In genomic region chrX:131778269-131779218, GRCh38 we compare ENCODE assay signal across 9 cellular contexts.
DNase-seq lines count a peak whose midpoint lies in the region; ATAC-seq and TF ChIP-seq lines count a peak whose summit lies in the region.
"Had no signal": no experiment of that assay in that cellular context is flagged by ENCODE, and none has a peak within 500 bp of the region (broad histone marks: within the 10 kb centered on the region; RNA-seq: fewer than 3 reads in every experiment).

No MANE protein-coding gene starts in this region.

- no peaks in the 10 kb centered on the region for H3K4me1 Mint-ChIP-seq in type B pancreatic cell (ENCODE audit: unreplicated experiment)
- no peaks in the 10 kb centered on the region for H3K4me1 Mint-ChIP-seq in activated naive CD8-positive, alpha-beta T cell treated with anti-CD3 and anti-CD28 coated beads for 36 hours

- TF ChIP-seq CTCF in AG09309 (IDR thresholded peaks at IDR 0.05; ENCODE audit: control insufficient read depth, insufficient read depth, low read depth, low read length, missing control alignments) (peak; percentile 58), type B pancreatic cell (conservative IDR thresholded peaks at IDR 0.05) (no peak)

- peak overlapping the region; percentile 61 for H3K4me3 ChIP-seq in AG09309 (ENCODE audit: control insufficient read depth, low read depth, low read length)

- H3K27ac Mint-ChIP-seq in type B pancreatic cell = no peak overlapping the region
- H3K27ac Mint-ChIP-seq in activated naive CD8-positive, alpha-beta T cell treated with anti-CD3 and anti-CD28 coated beads for 36 hours = no peak overlapping the region
- H3K27ac Mint-ChIP-seq: T-helper 1 cell treated with Interleukin-12 subunit alpha and Interleukin-12 subunit beta and Interleukin-4 antibody, amounts not matched to agents 30 μg/mL and 1 μg/mL, for 36 hours had no signal

- no peaks in the 10 kb centered on the region for H3K27me3 Mint-ChIP-seq in type B pancreatic cell
- no peaks in the 10 kb centered on the region for H3K27me3 Mint-ChIP-seq in activated naive CD8-positive, alpha-beta T cell treated with anti-CD3 and anti-CD28 coated beads for 36 hours

- intact Hi-C loops in left colon (cut with DNase I, micrococcal nuclease) = no loop called here

- H3K4me3 Mint-ChIP-seq in type B pancreatic cell = no peak overlapping the region
- no peak overlapping the region for H3K4me3 Mint-ChIP-seq in activated naive CD8-positive, alpha-beta T cell treated with anti-CD3 and anti-CD28 coated beads for 36 hours
- H3K4me3 Mint-ChIP-seq: T-helper 1 cell treated with Interleukin-12 subunit alpha and Interleukin-12 subunit beta and Interleukin-4 antibody, amounts not matched to agents 30 μg/mL and 1 μg/mL, for 36 hours had no signal

- H3K9me3 Mint-ChIP-seq in type B pancreatic cell = peaks cover 5% of the 10 kb centered on the region
- no peaks in the 10 kb centered on the region for H3K9me3 Mint-ChIP-seq in activated naive CD8-positive, alpha-beta T cell treated with anti-CD3 and anti-CD28 coated beads for 36 hours
- H3K9me3 Mint-ChIP-seq: T-helper 1 cell treated with Interleukin-12 subunit alpha and Interleukin-12 subunit beta and Interleukin-4 antibody, amounts not matched to agents 30 μg/mL and 1 μg/mL, for 36 hours had no signal

- no peak for DNase-seq in AG09309 (ENCODE audit: low read depth)
- DNase-seq in left colon = peak; percentile 62 to 72
- no peak for DNase-seq in germinal center (ENCODE audit: low spot score)
- DNase-seq in putamen (ENCODE audit: low spot score) = no peak
- no peak for DNase-seq in type B pancreatic cell (ENCODE audit: extremely low spot score, unreplicated experiment)
- no peak for DNase-seq in activated naive CD8-positive, alpha-beta T cell treated with anti-CD3 and anti-CD28 coated beads for 36 hours

- ATAC-seq in GM21529 (IDR thresholded peaks at IDR 0.05; ENCODE audit: unreplicated experiment) (peak; percentile 72), SK-N-SH treated with all-trans-retinoic acid at 6 μM for 48 hours (peak; percentile 87), left colon (peak; percentile 92)

- H3K36me3 Mint-ChIP-seq in type B pancreatic cell = no peaks in the 10 kb centered on the region
- H3K36me3 Mint-ChIP-seq in activated naive CD8-positive, alpha-beta T cell treated with anti-CD3 and anti-CD28 coated beads for 36 hours = no peaks in the 10 kb centered on the region

TF ChIP-seq in SK-N-SH treated with all-trans-retinoic acid at 6 μM for 48 hours, 23 proteins besides CTCF, POLR2A, EP300 and RAD21:
- no peak for TF ChIP-seq SNAI2 (CRISPR knock-in tag; IDR thresholded peaks at IDR 0.05)
- no peak for TF ChIP-seq CSDC2 (CRISPR knock-in tag; IDR thresholded peaks at IDR 0.05)
- TF ChIP-seq PATZ1 (CRISPR knock-in tag; IDR thresholded peaks at IDR 0.05; ENCODE audit: borderline replicate concordance) = no peak
- TF ChIP-seq POU6F1 (CRISPR knock-in tag; IDR thresholded peaks at IDR 0.05; ENCODE audit: borderline replicate concordance, low read depth) = no peak
- TF ChIP-seq ZFP30 (CRISPR knock-in tag; IDR thresholded peaks at IDR 0.05) = no peak

Comparison
In these comparisons a context has a peak if more than half of its experiments do, and no peak if none do; other contexts are left out.
1. DNase-seq: peak in left colon (2 of 2); none in AG09309 (single experiment), germinal center (single experiment), putamen (single experiment), type B pancreatic cell (single experiment) and activated naive CD8-positive, alpha-beta T cell treated with anti-CD3 and anti-CD28 coated beads for 36 hours (single experiment).
2. Peak in every context shown above with its lines, with median percentiles within 50 percentile points of each other: ATAC-seq.